In the genomic region with DNA sequence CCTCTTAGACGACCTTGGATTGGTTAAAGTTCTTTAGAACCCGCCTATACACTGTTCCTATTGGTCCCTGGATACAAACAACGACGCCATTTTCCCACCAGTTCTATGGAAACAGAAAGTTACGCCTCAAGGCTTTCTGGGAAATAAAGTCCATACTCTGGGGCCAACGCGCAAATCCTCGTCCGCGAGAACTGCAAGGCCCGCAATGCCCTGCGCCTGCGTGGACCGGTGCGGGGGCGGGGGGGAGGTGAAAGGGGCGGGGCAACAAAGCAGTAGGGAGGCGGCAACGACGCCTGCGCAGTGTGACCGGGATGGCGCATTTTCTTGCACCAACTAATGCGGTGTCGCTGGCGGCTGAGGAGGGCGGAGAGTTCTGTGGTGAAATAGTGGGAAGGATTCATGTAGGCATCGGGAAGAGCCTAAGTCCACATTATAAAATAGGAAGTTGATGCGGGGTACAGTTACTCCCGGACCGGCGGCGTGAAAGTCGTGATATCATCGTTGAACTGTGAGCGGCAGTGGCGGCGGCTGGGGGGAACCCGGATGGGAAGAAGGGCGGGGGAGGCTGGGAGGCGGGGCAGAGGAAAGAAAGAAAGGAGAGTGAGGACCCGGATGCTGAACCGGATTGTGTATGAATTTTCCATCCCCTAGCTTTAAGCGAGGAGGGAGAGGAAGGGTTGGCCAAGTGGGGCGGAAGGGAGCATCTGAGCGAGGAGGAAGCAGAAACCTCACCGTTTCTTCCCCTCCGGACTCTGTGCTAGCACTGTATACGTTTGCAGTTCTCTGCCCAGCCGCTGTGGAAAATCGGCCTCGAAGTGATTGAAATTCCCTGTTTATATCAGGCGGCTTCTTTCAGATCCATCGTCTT, we compare ENCODE assay signal across 8 cellular contexts. TPM values are rescaled to one million over a fixed set of nuclear protein-coding genes. Genes with fewer than 3 reads are reported as not detected.
DNase-seq lines count a peak whose midpoint lies in the region; ATAC-seq and TF ChIP-seq lines count a peak whose summit lies in the region.

Gene GGPS1, plus strand, starts transcription at position 300 of the 868 bp plus-strand sequence. CDS start 6,695 bp downstream, outside the sequence.

- no peaks in the 10 kb centered on the region for H3K27me3 ChIP-seq in PC-3 (ENCODE audit: low read length)

- H3K27ac ChIP-seq in PC-3 (ENCODE audit: low read length), result peak within 1 kb of the TSS; percentile 93

- TSS peak; percentile 79 for BruUV-seq in PC-3 (replicated peaks; lab: Mats Ljungman, UMichigan)

- no peaks in the 10 kb centered on the region for H3F3A ChIP-seq in PC-3 (ENCODE audit: low read length, unreplicated experiment)

- CTCF ChIA-PET in PC-3 (lab: Charles Lee), result interaction anchor here (0.9 to 1.0 kb wide), 2 partner anchors 39 to 70 kb away, joined by 3 read pairs; no protein-coding TSS in a partner anchor

- peaks cover 13% of the 10 kb centered on the region for H4K20me1 ChIP-seq in PC-3 (ENCODE audit: low read length)

- H3K4me1 ChIP-seq in PC-3 (ENCODE audit: insufficient read depth, low read length) (peaks cover 26% of the 10 kb centered on the region; the same call in 1 of the 2 replicates), mucosa of descending colon (ENCODE audit: low read depth) (peaks cover 42% of the 10 kb centered on the region)

- peaks cover 89% of the 10 kb centered on the region for H3K79me2 ChIP-seq in PC-3 (ENCODE audit: low read length)

- H3K4me2 ChIP-seq in PC-3 (ENCODE audit: low read length), result peak within 1 kb of the TSS; percentile 100

- peak within 1 kb of the TSS; percentile 89 for H3K4me3 ChIP-seq in Jurkat, Clone E6-1 (ENCODE audit: low read length)
- H3K4me3 ChIP-seq in PC-3 (ENCODE audit: low read length) (peak within 1 kb of the TSS; percentile 97), epithelial cell of proximal tubule (ENCODE audit: low read depth, low read length) (peak within 1 kb of the TSS; percentile 92), mucosa of descending colon (peak within 1 kb of the TSS; percentile 100)

- H3K36me3 ChIP-seq in PC-3 (ENCODE audit: low read depth, low read length) (no peaks in the 10 kb centered on the region), mucosa of descending colon (ENCODE audit: low read depth) (no peaks in the 10 kb centered on the region)

- peak within 1 kb of the TSS; percentile 86 for H2AFZ ChIP-seq in PC-3 (ENCODE audit: low read length)

- POLR2A ChIA-PET in PC-3 (lab: Charles Lee; ENCODE audit: unreplicated experiment), result no interaction called here

- intact Hi-C loops in PC-3 (cut with micrococcal nuclease) (loop anchor here (1.0 to 2.0 kb wide), 3 partner anchors 38 to 88 kb away; partner anchors contain the start of gene TBCE), mucosa of descending colon (cut with DNase I, micrococcal nuclease) (no loop called here)

- TF ChIP-seq CTCF in PC-3 (conservative IDR thresholded peaks at IDR 0.05; ENCODE audit: low read depth, low read length) (no peak), epithelial cell of proximal tubule (conservative IDR thresholded peaks at IDR 0.05; ENCODE audit: low read depth, low read length) (no peak), mucosa of descending colon (IDR thresholded peaks at IDR 0.05) (peak; percentile 1)

- ATAC-seq in GM21717 (IDR thresholded peaks at IDR 0.05; ENCODE audit: unreplicated experiment) (peak; percentile 61), PC-3 (peak; percentile 86), mucosa of descending colon (peak; percentile 90)

- H3K9me3 ChIP-seq in PC-3 (ENCODE audit: low read length) (no peaks in the 10 kb centered on the region), mucosa of descending colon (no peaks in the 10 kb centered on the region)

- peak; percentile 100 for DNase-seq in DMS53 (lab: John Stamatoyannopoulos, UW)
- peak; percentile 100 for DNase-seq in Jurkat, Clone E6-1 (ENCODE audit: low read depth, low spot score)
- peak; percentile 98 for DNase-seq in PC-3
- DNase-seq in activated T-cell treated with anti-CD3 and anti-CD28 coated beads for 48 hours (ENCODE audit: low read depth), result peak; percentile 97
- peak; percentile 100 for DNase-seq in epithelial cell of proximal tubule (ENCODE audit: low read depth)
- peak; percentile 98 to 99 (median 98) for DNase-seq in mucosa of descending colon
- peak; percentile 99 for DNase-seq in stimulated activated CD8-positive, alpha-beta memory T cell treated with anti-CD3 and anti-CD28 coated beads, Interleukin-4, amount 100 ng/mL, for 24 hours (ENCODE audit: low read depth)

- peak within 1 kb of the TSS; percentile 86 for H3K9ac ChIP-seq in PC-3 (ENCODE audit: low read length)

- H3K9me2 ChIP-seq in PC-3 (replicated peaks; ENCODE audit: low read length), result no peaks in the 10 kb centered on the region

RNA-seq across cellular contexts. Expression of gene GGPS1, which starts in this region (rescaled TPM):
- 53.0 TPM for polyA plus RNA-seq in Jurkat, Clone E6-1 (2012; ENCODE audit: insufficient read depth, insufficient read length)
- total RNA-seq in PC-3 (2014; rRNA removed), result 9.3 and 17.4 TPM in 2 replicates
- total RNA-seq in epithelial cell of proximal tubule, result 17.1 and 26.3 TPM in 2 replicates
- total RNA-seq in mucosa of descending colon, result 10 to 100 TPM; 26.4 to 40.8 (median 34.1) TPM

Comparison
In these comparisons a context has a peak if more than half of its experiments do, and no peak if none do; other contexts are left out.
1. Peak in every context shown above with its lines: DNase-seq, ATAC-seq, H3K4me3 ChIP-seq and H3K27ac ChIP-seq.